24 cellular contexts compared by ENCODE assay signal in the genomic region with DNA sequence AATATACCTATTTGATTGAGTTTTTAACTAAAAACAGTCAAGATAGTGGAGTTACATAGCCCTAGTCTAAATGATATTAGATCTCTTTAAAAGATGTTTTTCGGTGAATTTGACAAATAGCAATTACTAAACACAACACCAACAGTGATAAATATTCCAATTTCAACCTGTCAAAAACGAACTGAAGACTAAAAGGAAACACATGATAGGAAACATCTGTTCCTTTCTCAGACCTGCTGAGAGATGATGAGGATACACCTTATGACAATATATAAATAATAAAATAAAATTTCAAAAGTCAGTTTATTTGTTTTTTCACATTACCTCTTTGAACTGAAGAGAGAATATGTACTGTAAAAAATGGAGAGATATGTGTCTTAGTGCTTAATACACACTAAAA.
"Had no signal": no experiment of that assay in that cellular context is flagged by ENCODE, and none has a peak within 500 bp of the region (broad histone marks: within the 10 kb centered on the region; RNA-seq: fewer than 3 reads in every experiment).

No MANE protein-coding gene starts in this region.

- H3K36me3 ChIP-seq: colonic mucosa, esophagus muscularis mucosa, gastroesophageal sphincter, heart left ventricle, left lung, lower lobe of right lung had no signal

- H3K4me3 Mint-ChIP-seq: dendritic cell treated with granulocyte-macrophage colony-stimulating factor and Interleukin-4, amounts not matched to agents 40 ng/mL and 50 ng/mL, for 4 days; effector memory CD8-positive, alpha-beta T cell; endodermal cell; memory B cell; naive thymus-derived CD4-positive, alpha-beta T cell had no signal

- H3K27me3 Mint-ChIP-seq: dendritic cell treated with granulocyte-macrophage colony-stimulating factor and Interleukin-4, amounts not matched to agents 40 ng/mL and 50 ng/mL, for 4 days; effector memory CD8-positive, alpha-beta T cell; memory B cell; naive thymus-derived CD4-positive, alpha-beta T cell had no signal

- H3K9me3 Mint-ChIP-seq: dendritic cell treated with granulocyte-macrophage colony-stimulating factor and Interleukin-4, amounts not matched to agents 40 ng/mL and 50 ng/mL, for 4 days; memory B cell had no signal

- ATAC-seq: effector memory CD8-positive, alpha-beta T cell; foreskin keratinocyte; gastroesophageal sphincter; heart left ventricle; left cardiac atrium; left lung; left ventricle myocardium superior; lower lobe of right lung; naive thymus-derived CD4-positive, alpha-beta T cell had no signal

- H3K9me3 ChIP-seq: colonic mucosa, esophagus muscularis mucosa, gastroesophageal sphincter, left lung, lower lobe of right lung had no signal

- H3K36me3 Mint-ChIP-seq: memory B cell; naive thymus-derived CD4-positive, alpha-beta T cell had no signal

- H3K4me1 Mint-ChIP-seq: endodermal cell; memory B cell; naive thymus-derived CD4-positive, alpha-beta T cell had no signal

- H3K27ac ChIP-seq: colonic mucosa, esophagus muscularis mucosa, foreskin keratinocyte, gastroesophageal sphincter, heart left ventricle, left lung, lower lobe of right lung had no signal

- H3K4me3 ChIP-seq: colonic mucosa, esophagus muscularis mucosa, gastroesophageal sphincter, heart left ventricle, left lung, lower lobe of right lung had no signal

- H3K27me3 ChIP-seq: colonic mucosa, esophagus muscularis mucosa, foreskin keratinocyte, gastroesophageal sphincter, heart left ventricle, left lung had no signal

- FAIRE-seq: endometrium, frontal cortex, islet of Langerhans, keratinocyte had no signal

- DNase-seq: colonic mucosa; cortex of kidney; effector CD8-positive, alpha-beta T cell; effector memory CD8-positive, alpha-beta T cell; endodermal cell; foreskin keratinocyte; heart left ventricle; hippocampal formation; left cardiac atrium; left lung; left ventricle myocardium superior; lower lobe of right lung; mammary epithelial cell; mesendoderm; midbrain; naive thymus-derived CD4-positive, alpha-beta T cell had no signal

- H3K27ac Mint-ChIP-seq: dendritic cell treated with granulocyte-macrophage colony-stimulating factor and Interleukin-4, amounts not matched to agents 40 ng/mL and 50 ng/mL, for 4 days; effector memory CD8-positive, alpha-beta T cell; endodermal cell; memory B cell; naive thymus-derived CD4-positive, alpha-beta T cell had no signal

- H3K4me1 ChIP-seq: colonic mucosa, esophagus muscularis mucosa, foreskin keratinocyte, gastroesophageal sphincter, heart left ventricle, left lung, lower lobe of right lung had no signal
